Comparison of ENCODE assay signal across 27 cellular contexts in genomic region chr7:22688034-22688433, GRCh38. TPM values are rescaled to one million over a fixed set of nuclear protein-coding genes. Genes with fewer than 3 reads are reported as not detected.
A peak's percentile ranks its signal among the peaks of the same experiment; 100 is the strongest.
DNase-seq lines count a peak whose midpoint lies in the region; ATAC-seq and TF ChIP-seq lines count a peak whose summit lies in the region.
"Had no signal": no experiment of that assay in that cellular context is flagged by ENCODE, and none has a peak within 500 bp of the region (broad histone marks: within the 10 kb centered on the region; RNA-seq: fewer than 3 reads in every experiment).

No MANE protein-coding gene starts in this region.

- H3K27me3 ChIP-seq in IMR-90 (ENCODE audit: control insufficient read depth, insufficient read depth, low read length) (no peaks in the 10 kb centered on the region), lower lobe of right lung (ENCODE audit: low read depth) (no peaks in the 10 kb centered on the region)
- H3K27me3 ChIP-seq: BLaER1 treated with 17β-estradiol and CSF1 and Interleukin-3, amounts not matched to agents 10 nM and 100 nM; SJSA1 had no signal

- POLR2A ChIA-PET in IMR-90 (lab: Charles Lee; ENCODE audit: unreplicated experiment) = interaction anchor here (0.6 kb wide), 1 partner anchor 10 kb away, joined by 3 read pairs; no protein-coding TSS in a partner anchor

- TF ChIP-seq CTCF in IMR-90 (conservative IDR thresholded peaks at IDR 0.05; ENCODE audit: low read depth, low read length) (no peak), lower lobe of right lung (IDR thresholded peaks at IDR 0.05) (no peak)

- TF ChIP-seq POLR2A in IMR-90 (IDR thresholded peaks at IDR 0.05; ENCODE audit: low read depth, low read length) = no peak

- no peak overlapping the region for H2AK9ac ChIP-seq in IMR-90 (replicated peaks; ENCODE audit: low read depth, low read length, poor library complexity)

- 17% methylated on average over 1 of the region's 2 CpGs; no CpG with 5 or more reads in 1 of the 2 experiments for WGBS in IMR-90 (ENCODE audit: extremely low coverage in 2 of 2, insufficient read length in 1 of 2), 2 experiments

- no peak for DNase-seq in IMR-90
- peak; percentile 24 for DNase-seq in fibroblast of peridontal ligament (ENCODE audit: extremely low read depth)
- DNase-seq in lower lobe of right lung = no peak
- no peak for DNase-seq in sciatic nerve (ENCODE audit: low spot score)
- no peak for DNase-seq in Right ventricle myocardium superior
- no peak for DNase-seq in RPMI8226
- DNase-seq in HuH-7.5 (ENCODE audit: low spot score) = no peak
- DNase-seq: CD4-positive, alpha-beta T cell; COR-L47; DMS53; GOT3; HCEC 1CT; KBM-7; MV-4-11; NCI-H1105; NCI-H146; NCI-H1930; NCI-H2107; NCI-H446; NCI-H524 treated with DMSO at 0.1 percent for 48 hours; NCI-H774 had no signal

- peak overlapping the region; percentile 5; the same call in 1 of the 2 replicates for H2BK20ac ChIP-seq in IMR-90 (ENCODE audit: low read depth, low read length)

- H3K36me3 ChIP-seq in IMR-90 (ENCODE audit: control insufficient read depth, insufficient read depth, low read length) (no peaks in the 10 kb centered on the region), lower lobe of right lung (no peaks in the 10 kb centered on the region)
- H3K36me3 ChIP-seq: BLaER1 treated with 17β-estradiol and CSF1 and Interleukin-3, amounts not matched to agents 10 nM and 100 nM; SJSA1 had no signal

- no peak overlapping the region for H2BK15ac ChIP-seq in IMR-90 (ENCODE audit: low read depth, low read length)

- no peaks in the 10 kb centered on the region for H3K9me1 ChIP-seq in IMR-90 (ENCODE audit: insufficient read depth, low read length)

- H3K23ac ChIP-seq in IMR-90 (ENCODE audit: low read depth, low read length) = no peak overlapping the region

- no peaks in the 10 kb centered on the region for H3K9me3 ChIP-seq in IMR-90 (ENCODE audit: control insufficient read depth, insufficient read depth, low read length)
- no peaks in the 10 kb centered on the region for H3K9me3 ChIP-seq in lower lobe of right lung
- H3K9me3 ChIP-seq: BLaER1 treated with 17β-estradiol and CSF1 and Interleukin-3, amounts not matched to agents 10 nM and 100 nM; SJSA1 had no signal

- ATAC-seq in IMR-90 (ENCODE audit: low read depth) = no peak; the same call in 1 of the 2 replicates
- ATAC-seq in lower lobe of right lung = peak; percentile 44 to 75
- ATAC-seq in sciatic nerve = peak; percentile 28
- ATAC-seq in HG03108 (IDR thresholded peaks at IDR 0.05; ENCODE audit: unreplicated experiment) = no peak
- ATAC-seq in Right ventricle myocardium superior (ENCODE audit: poor library complexity) = no peak
- ATAC-seq: HepG2, Right ventricle myocardium inferior had no signal

- H3K18ac ChIP-seq in IMR-90 (ENCODE audit: low read depth, low read length) = no peak overlapping the region

- 0 out of 2 replicates have a peak overlapping the region, but pooled peaks have one; percentile 19 for H3K14ac ChIP-seq in IMR-90 (replicated peaks; ENCODE audit: low read depth, low read length)

- dilution Hi-C loops in IMR-90 (cut with HindIII; ENCODE audit: low sequenced_read_pairs, unreplicated experiment) = no loop called here

- H4K91ac ChIP-seq in IMR-90 (ENCODE audit: insufficient read depth, low read depth, low read length) = no peak overlapping the region

- no peak overlapping the region for H2AFZ ChIP-seq in IMR-90 (replicated peaks; ENCODE audit: low read length, poor library complexity)

- no peak for TF ChIP-seq RAD21 in IMR-90 (IDR thresholded peaks at IDR 0.05; ENCODE audit: low read length)

- H3K4ac ChIP-seq in IMR-90 (ENCODE audit: low read depth, low read length) = no peak overlapping the region

- no peak overlapping the region for H3K9ac ChIP-seq in IMR-90 (ENCODE audit: low read depth, low read length)
- H3K9ac ChIP-seq: BLaER1 treated with 17β-estradiol and CSF1 and Interleukin-3, amounts not matched to agents 10 nM and 100 nM had no signal

- H3K56ac ChIP-seq in IMR-90 (ENCODE audit: extremely low read depth, insufficient read depth, low read length) = no peak overlapping the region; the same call in 1 of the 2 replicates

- no peak overlapping the region for H2BK5ac ChIP-seq in IMR-90 (ENCODE audit: low read depth, low read length, poor library complexity, severe bottlenecking)

- no peak overlapping the region for H3K4me2 ChIP-seq in IMR-90 (ENCODE audit: low read depth, low read length)

- H3K27ac ChIP-seq in IMR-90 (ENCODE audit: insufficient read depth, low read length) = no peak overlapping the region
- no peak overlapping the region for H3K27ac ChIP-seq in lower lobe of right lung
- H3K27ac ChIP-seq: BLaER1 treated with 17β-estradiol and CSF1 and Interleukin-3, amounts not matched to agents 10 nM and 100 nM; SJSA1 had no signal

- no peak overlapping the region for H3K4me3 ChIP-seq in IMR-90 (ENCODE audit: insufficient read depth, low read depth, low read length)
- no peak overlapping the region for H3K4me3 ChIP-seq in lower lobe of right lung
- H3K4me3 ChIP-seq: BLaER1 treated with 17β-estradiol and CSF1 and Interleukin-3, amounts not matched to agents 10 nM and 100 nM; SJSA1 had no signal

- no peaks in the 10 kb centered on the region for H3K79me1 ChIP-seq in IMR-90 (ENCODE audit: low read depth in 1 of 2, low read length in 2 of 2)

- H4K8ac ChIP-seq in IMR-90 (ENCODE audit: low read depth in 2 of 2, low read length in 2 of 2) = no peak overlapping the region; a peak in 1 of 4 replicates

- BruUV-seq in IMR-90 (replicated peaks; lab: Mats Ljungman, UMichigan) = no TSS peak

- H2AK5ac ChIP-seq in IMR-90 (ENCODE audit: low read depth, low read length) = no peak overlapping the region

- CTCF ChIA-PET in IMR-90 (lab: Yijun Ruan, JAX) = no interaction called here

- intact Hi-C loops in IMR-90 (cut with micrococcal nuclease) = no loop called here
- intact Hi-C loops in lower lobe of right lung (cut with DNase I) = no loop called here
- intact Hi-C loops in sciatic nerve (cut with DNase I) = no loop called here
- intact Hi-C loops in Right ventricle myocardium superior (cut with DNase I) = no loop called here

- H2BK120ac ChIP-seq in IMR-90 (ENCODE audit: low read depth, low read length) = no peak overlapping the region

- no peaks in the 10 kb centered on the region for H4K20me1 ChIP-seq in IMR-90 (ENCODE audit: insufficient read depth, low read length)
- H4K20me1 ChIP-seq: BLaER1 treated with 17β-estradiol and CSF1 and Interleukin-3, amounts not matched to agents 10 nM and 100 nM had no signal

- no peaks in the 10 kb centered on the region for H3K4me1 ChIP-seq in IMR-90 (ENCODE audit: control insufficient read depth, insufficient read depth, low read length)
- H3K4me1 ChIP-seq in lower lobe of right lung = no peaks in the 10 kb centered on the region
- H3K4me1 ChIP-seq: SJSA1 had no signal

- in situ Hi-C loops in IMR-90 (cut with MboI; ENCODE audit: low sequenced_read_pairs) = no loop called here

- H4K5ac ChIP-seq in IMR-90 (ENCODE audit: low read depth, low read length) = no peak overlapping the region

TF ChIP-seq in IMR-90, 13 proteins besides CTCF, POLR2A, EP300 and RAD21:
- TF ChIP-seq FOS (IDR thresholded peaks at IDR 0.05; ENCODE audit: low read depth, low read length) (no peak), CHD1 (IDR thresholded peaks at IDR 0.05; ENCODE audit: low read depth, low read length) (no peak), NFE2L2 (IDR thresholded peaks at IDR 0.05; ENCODE audit: low read depth, low read length) (no peak), RCOR1 (IDR thresholded peaks at IDR 0.05; ENCODE audit: insufficient replicate concordance, low read length) (no peak), MXI1 (IDR thresholded peaks at IDR 0.05; ENCODE audit: borderline replicate concordance, low read depth, low read length) (no peak), MAFK (IDR thresholded peaks at IDR 0.05; ENCODE audit: low read depth, low read length) (no peak), BHLHE40 (IDR thresholded peaks at IDR 0.05; ENCODE audit: low read depth, low read length) (no peak), RFX5 (IDR thresholded peaks at IDR 0.05; ENCODE audit: low read depth, low read length) (no peak), MAZ (IDR thresholded peaks at IDR 0.05; ENCODE audit: borderline replicate concordance, low read depth, low read length) (no peak), ELK1 (IDR thresholded peaks at IDR 0.05; ENCODE audit: borderline replicate concordance, low read depth, low read length) (no peak), SMC3 (IDR thresholded peaks at IDR 0.05; ENCODE audit: low read depth, low read length) (no peak), CEBPB (IDR thresholded peaks at IDR 0.05; ENCODE audit: low read depth, low read length) (no peak)
- TF ChIP-seq, protein P1, sequence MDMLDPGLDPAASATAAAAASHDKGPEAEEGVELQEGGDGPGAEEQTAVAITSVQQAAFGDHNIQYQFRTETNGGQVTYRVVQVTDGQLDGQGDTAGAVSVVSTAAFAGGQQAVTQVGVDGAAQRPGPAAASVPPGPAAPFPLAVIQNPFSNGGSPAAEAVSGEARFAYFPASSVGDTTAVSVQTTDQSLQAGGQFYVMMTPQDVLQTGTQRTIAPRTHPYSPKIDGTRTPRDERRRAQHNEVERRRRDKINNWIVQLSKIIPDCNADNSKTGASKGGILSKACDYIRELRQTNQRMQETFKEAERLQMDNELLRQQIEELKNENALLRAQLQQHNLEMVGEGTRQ (IDR thresholded peaks at IDR 0.05; ENCODE audit: low read depth, low read length) = no peak

RNA-seq across cellular contexts. Expression of gene IL6, which starts 39.0 kb away (rescaled TPM):
- total RNA-seq in IMR-90 (2012; rRNA removed) (15.2 and 18.3 TPM in 2 replicates), lower lobe of right lung (8.2 TPM), sciatic nerve (28.1 TPM), Right ventricle myocardium superior (1.0 TPM)
- 45.2 and 50.8 TPM in 2 replicates for polyA plus RNA-seq in IMR-90 (2012; rRNA removed)
- polyA plus RNA-seq in IMR-90 (2012; cell fraction: cytosol; rRNA removed) = 52.3 and 73.8 TPM in 2 replicates
- 136 and 310 TPM in 2 replicates for polyA plus RNA-seq in IMR-90 (2012; cell fraction: nucleus; rRNA removed; ENCODE audit: low replicate concordance)
- total RNA-seq: CD4-positive, alpha-beta T cell; HepG2; LHCN-M2 had no signal
- polyA plus RNA-seq: HepG2 had no signal

Comparison
In these comparisons a context has a peak if more than half of its experiments do, and no peak if none do; other contexts are left out.
1. ATAC-seq: peak in lower lobe of right lung (2 of 2) and sciatic nerve (single experiment); none in IMR-90 (single experiment), HG03108 (single experiment) and Right ventricle myocardium superior (single experiment).